Comparison of ENCODE assay signal across 21 cellular contexts in the genomic region with DNA sequence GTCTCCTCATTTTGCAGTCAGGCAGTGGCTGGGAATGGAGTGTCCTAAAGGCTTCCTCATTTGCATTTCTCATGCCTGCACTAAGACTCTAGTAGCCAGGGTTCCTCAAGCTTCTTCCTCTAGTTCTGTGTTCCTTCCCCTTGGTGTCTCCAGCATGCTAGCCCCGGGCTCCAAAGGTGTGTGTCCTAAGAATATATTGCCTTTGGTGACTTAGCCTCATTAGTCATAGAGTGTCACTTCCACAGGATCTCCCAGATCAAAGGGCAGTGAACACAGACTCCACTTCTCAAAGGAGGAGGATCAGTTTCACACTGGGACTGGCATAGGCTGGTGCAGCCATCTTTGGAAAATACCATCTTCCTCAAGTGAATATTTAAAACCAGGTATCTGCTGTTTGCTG. TPM values are rescaled to one million over a fixed set of nuclear protein-coding genes. Genes with fewer than 3 reads are reported as not detected.
DNase-seq lines count a peak whose midpoint lies in the region; ATAC-seq and TF ChIP-seq lines count a peak whose summit lies in the region.
"Had no signal": no experiment of that assay in that cellular context is flagged by ENCODE, and none has a peak within 500 bp of the region (broad histone marks: within the 10 kb centered on the region; RNA-seq: fewer than 3 reads in every experiment).

No MANE protein-coding gene starts in this region.

- peaks cover 21% of the 10 kb centered on the region for H3K27me3 Mint-ChIP-seq in CD8-positive, alpha-beta T cell (ENCODE audit: low read depth)

- intact Hi-C loops in CD8-positive, alpha-beta T cell (cut with DNase I, micrococcal nuclease) = no loop called here

- H3K9me3 ChIP-seq in CD8-positive, alpha-beta T cell (ENCODE audit: low read length) = no peaks in the 10 kb centered on the region
- H3K9me3 ChIP-seq: right atrium auricular region, uterus had no signal

- ATAC-seq in CD8-positive, alpha-beta T cell = no peak
- ATAC-seq in GM18502 (IDR thresholded peaks at IDR 0.05; ENCODE audit: poor library complexity, unreplicated experiment) = no peak

- no peaks in the 10 kb centered on the region for H3K27me3 ChIP-seq in CD8-positive, alpha-beta T cell (ENCODE audit: insufficient read depth, low read length)
- H3K27me3 ChIP-seq: BLaER1 treated with 17β-estradiol and CSF1 and Interleukin-3, amounts not matched to agents 10 nM and 100 nM; right atrium auricular region; uterus had no signal

- H3K4me1 Mint-ChIP-seq in CD8-positive, alpha-beta T cell (ENCODE audit: low read depth) = no peaks in the 10 kb centered on the region
- H3K4me1 Mint-ChIP-seq: IgD-negative memory B cell had no signal

- H3K36me3 ChIP-seq in CD8-positive, alpha-beta T cell (ENCODE audit: insufficient read depth, low read length) = no peaks in the 10 kb centered on the region
- H3K36me3 ChIP-seq: BLaER1 treated with 17β-estradiol and CSF1 and Interleukin-3, amounts not matched to agents 10 nM and 100 nM; right atrium auricular region; uterus had no signal

- no peak overlapping the region for H3K4me3 Mint-ChIP-seq in CD8-positive, alpha-beta T cell
- H3K4me3 Mint-ChIP-seq: IgD-negative memory B cell had no signal

- H3K4me3 ChIP-seq in CD8-positive, alpha-beta T cell (ENCODE audit: low read depth, low read length) = no peak overlapping the region
- H3K4me3 ChIP-seq: BLaER1 treated with 17β-estradiol and CSF1 and Interleukin-3, amounts not matched to agents 10 nM and 100 nM; lung; right atrium auricular region; uterus had no signal

- POLR2A ChIA-PET in CD8-positive, alpha-beta T cell (lab: Charles Lee) = no interaction called here
- POLR2A ChIA-PET in RWPE1 (lab: Yijun Ruan, JAX; ENCODE audit: low non-redundant PET) = no interaction called here

- CTCF ChIA-PET in CD8-positive, alpha-beta T cell (lab: Charles Lee) = no interaction called here
- CTCF ChIA-PET in RWPE1 (lab: Yijun Ruan, JAX) = interaction anchor here (0.7 kb wide), 1 partner anchor 1602 kb away, joined by 5 read pairs; no protein-coding TSS in a partner anchor

- no peaks in the 10 kb centered on the region for H3K4me1 ChIP-seq in CD8-positive, alpha-beta T cell (ENCODE audit: insufficient read depth, low read length)
- H3K4me1 ChIP-seq: uterus had no signal

- DNase-seq in Kasumi-1 (lab: John Stamatoyannopoulos, UW) = peak; percentile 40 to 46
- DNase-seq in SW480 (ENCODE audit: low spot score) = peak; percentile 72
- peak; percentile 66 for DNase-seq in left kidney (ENCODE audit: low read depth, low spot score)
- no peak for DNase-seq in CD8-positive, alpha-beta T cell
- DNase-seq in activated CD4-positive, alpha-beta T cell treated with anti-CD3 and anti-CD28 coated beads, Interleukin-2, amount 50 U/mL, for 1 hour = no peak
- no peak for DNase-seq in RWPE1 (ENCODE audit: low spot score)
- DNase-seq: activated CD4-positive, alpha-beta T cell treated with anti-CD3 and anti-CD28 coated beads for 48 hours; activated CD8-positive, alpha-beta memory T cell treated with anti-CD3 and anti-CD28 coated beads, Interleukin-2, amount 50 U/mL, for 4 hours; activated effector memory CD4-positive, alpha-beta T cell treated with anti-CD3 and anti-CD28 coated beads, Interleukin-2, amount 50 U/mL, for 16 hours; cortex of kidney; NCI-H1048; NCI-H2029 treated with DMSO at 0.1 percent for 48 hours; NCI-H446; uterus had no signal

- TF ChIP-seq CTCF in 22Rv1 (IDR thresholded peaks at IDR 0.05) = no peak
- TF ChIP-seq CTCF in CD8-positive, alpha-beta T cell (IDR thresholded peaks at IDR 0.05) = no peak
- TF ChIP-seq CTCF in RWPE1 (conservative IDR thresholded peaks at IDR 0.05; ENCODE audit: low read depth) = no peak

- H3K27ac ChIP-seq in 22Rv1 (0 out of 2 replicates have a peak overlapping the region, but pooled peaks have one; percentile 4), RWPE1 (no peak overlapping the region)
- H3K27ac ChIP-seq in CD8-positive, alpha-beta T cell (ENCODE audit: low read depth, low read length) = no peak overlapping the region
- H3K27ac ChIP-seq: BLaER1 treated with 17β-estradiol and CSF1 and Interleukin-3, amounts not matched to agents 10 nM and 100 nM; HL-60; right atrium auricular region; uterus had no signal

- no peaks in the 10 kb centered on the region for H3K9me3 Mint-ChIP-seq in CD8-positive, alpha-beta T cell

- no peak overlapping the region for H3K27ac Mint-ChIP-seq in CD8-positive, alpha-beta T cell

- H3K36me3 Mint-ChIP-seq in CD8-positive, alpha-beta T cell = no peaks in the 10 kb centered on the region
- H3K36me3 Mint-ChIP-seq: IgD-negative memory B cell had no signal

RNA-seq across cellular contexts. Expression of a gene that starts 21.4 kb away (rescaled TPM):
- 1 to 10 TPM; 5.0 to 5.8 TPM for total RNA-seq in CD8-positive, alpha-beta T cell

RNA-seq across cellular contexts. Expression of a gene that starts 56.2 kb away (rescaled TPM):
- not detected for total RNA-seq in CD8-positive, alpha-beta T cell

Comparison
In these comparisons a context has a peak if more than half of its experiments do, and no peak if none do; other contexts are left out.
1. DNase-seq: peak in Kasumi-1 (2 of 2), SW480 (single experiment) and left kidney (single experiment); none in CD8-positive, alpha-beta T cell (0 of 7), activated CD4-positive, alpha-beta T cell treated with anti-CD3 and anti-CD28 coated beads, Interleukin-2, amount 50 U/mL, for 1 hour (single experiment) and RWPE1 (single experiment).